ENCODE assay signal across 10 cellular contexts in the genomic region with DNA sequence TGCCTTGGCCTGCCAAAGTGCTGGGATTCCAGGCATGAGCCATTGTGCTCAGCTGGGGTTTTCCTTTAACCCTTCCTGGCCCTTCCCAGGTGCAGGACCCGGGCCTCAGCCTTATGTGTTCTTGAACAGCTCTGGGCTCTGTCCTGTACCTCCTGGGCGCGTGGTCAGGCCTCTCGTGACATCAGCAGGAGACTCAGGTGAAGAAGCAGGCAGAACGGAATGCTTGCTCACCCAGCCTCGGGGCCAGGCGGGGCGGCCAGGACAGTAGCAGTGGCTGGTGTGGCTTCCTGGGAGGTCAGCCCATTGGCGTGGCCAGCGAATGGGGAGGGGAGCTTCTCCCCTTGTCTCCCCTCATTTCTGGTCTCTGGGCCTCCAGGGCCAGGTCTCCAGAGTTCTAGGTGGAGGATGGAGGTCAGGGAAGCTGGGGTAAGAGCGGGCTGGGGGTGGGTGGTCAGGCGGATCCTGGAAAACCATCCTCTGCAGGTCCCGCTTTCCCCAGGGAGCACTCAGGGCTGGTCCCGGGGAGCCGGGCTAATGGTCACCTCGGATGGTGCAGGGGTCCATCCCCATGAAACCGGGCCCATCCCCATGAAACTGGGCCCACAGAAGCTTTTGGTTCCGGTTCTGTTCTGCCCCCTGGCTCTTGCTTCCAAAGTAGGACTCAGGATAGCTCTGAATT.
A peak's percentile ranks its signal among the peaks of the same experiment; 100 is the strongest.
DNase-seq lines count a peak whose midpoint lies in the region; ATAC-seq and TF ChIP-seq lines count a peak whose summit lies in the region.
"Had no signal": no experiment of that assay in that cellular context is flagged by ENCODE, and none has a peak within 500 bp of the region (broad histone marks: within the 10 kb centered on the region; RNA-seq: fewer than 3 reads in every experiment).

No MANE protein-coding gene starts in this region.

- peak overlapping the region in 5 of 8 donors; percentile 52 to 96 (median 85) for H3K27ac Mint-ChIP-seq in CD8-positive, alpha-beta memory T cell

- in situ Hi-C loops in gastrocnemius medialis (cut with MboI; ENCODE audit: low sequenced_read_pairs in 4 of 4) = loop anchor here in 1 of 4 donors (10.0 kb wide), 2 partner anchors 73 to 97 kb away; no protein-coding TSS in a partner anchor

- no peak for DNase-seq in CD8-positive, alpha-beta memory T cell
- DNase-seq in RWPE2 (ENCODE audit: low spot score) (peak; percentile 90), foreskin keratinocyte (peak; percentile 63 to 84), gastrocnemius medialis (peak; percentile 68 to 69), lower lobe of right lung (no peak), COLO668 (lab: John Stamatoyannopoulos, UW; ENCODE audit: unreplicated experiment) (no peak), substantia nigra (lab: John Stamatoyannopoulos, UW) (no peak), H7 (no peak)
- DNase-seq: activated effector memory CD4-positive, alpha-beta T cell treated with anti-CD3 and anti-CD28 coated beads, Interleukin-2, amount 50 U/mL, for 16 hours; NCI-H446 treated with DMSO at 0.1 percent for 48 hours had no signal

- H3K36me3 ChIP-seq in CD8-positive, alpha-beta memory T cell (ENCODE audit: insufficient read depth, low read length) = peaks cover under 1% of the 10 kb centered on the region
- H3K36me3 ChIP-seq in RWPE2 (ENCODE audit: low read depth) = peaks cover 18% of the 10 kb centered on the region
- no peaks in the 10 kb centered on the region for H3K36me3 ChIP-seq in gastrocnemius medialis
- peaks cover 7% of the 10 kb centered on the region for H3K36me3 ChIP-seq in lower lobe of right lung
- H3K36me3 ChIP-seq in H7 (replicated peaks; ENCODE audit: control insufficient read depth, insufficient read depth, low read length) = no peaks in the 10 kb centered on the region

- H3K4me3 ChIP-seq in CD8-positive, alpha-beta memory T cell (ENCODE audit: low read length) = no peak overlapping the region
- H3K4me3 ChIP-seq in RWPE2 (ENCODE audit: severe bottlenecking) (no peak overlapping the region), gastrocnemius medialis (no peak overlapping the region), lower lobe of right lung (no peak overlapping the region), H7 (ENCODE audit: insufficient read depth, low read depth, low read length) (no peak overlapping the region)

- H3K9me3 ChIP-seq in CD8-positive, alpha-beta memory T cell (ENCODE audit: low read length) = no peaks in the 10 kb centered on the region
- H3K9me3 ChIP-seq in RWPE2 (ENCODE audit: severe bottlenecking) = no peaks in the 10 kb centered on the region
- H3K9me3 ChIP-seq in gastrocnemius medialis = no peaks in the 10 kb centered on the region
- no peaks in the 10 kb centered on the region for H3K9me3 ChIP-seq in lower lobe of right lung

- intact Hi-C loops in gastrocnemius medialis (cut with DNase I; ENCODE audit: low total_unique reads) (loop anchor here (2.0 to 5.0 kb wide), 2 partner anchors 49 to 135 kb away; no protein-coding TSS in a partner anchor), lower lobe of right lung (cut with DNase I) (no loop called here)

- no peak overlapping the region for H3K27ac ChIP-seq in CD8-positive, alpha-beta memory T cell (ENCODE audit: low read depth, low read length)
- H3K27ac ChIP-seq in RWPE2 (ENCODE audit: poor library complexity, severe bottlenecking) (peak overlapping the region; percentile 95), foreskin keratinocyte (peak overlapping the region; percentile 53), gastrocnemius medialis (peak overlapping the region; percentile 85 to 92 (median 86)), lower lobe of right lung (no peak overlapping the region), substantia nigra (ENCODE audit: low read depth, low read length, poor library complexity, severe bottlenecking) (no peak overlapping the region)

- ATAC-seq in RWPE2 (ENCODE audit: low read depth) = peak; percentile 49
- peak; percentile 34 for ATAC-seq in foreskin keratinocyte
- ATAC-seq in gastrocnemius medialis = peak in 1 of 2 donors; percentile 7
- ATAC-seq in lower lobe of right lung = no peak

- peaks cover 62% of the 10 kb centered on the region for H3K4me1 ChIP-seq in CD8-positive, alpha-beta memory T cell (ENCODE audit: insufficient read depth, low read length)
- peaks cover 84% of the 10 kb centered on the region for H3K4me1 ChIP-seq in RWPE2 (ENCODE audit: insufficient read depth, poor library complexity, severe bottlenecking)
- H3K4me1 ChIP-seq in foreskin keratinocyte = peaks cover 43% of the 10 kb centered on the region
- peaks cover 73 to 77% of the 10 kb centered on the region in 2 donors for H3K4me1 ChIP-seq in gastrocnemius medialis
- H3K4me1 ChIP-seq in lower lobe of right lung = peaks cover 90% of the 10 kb centered on the region

- CTCF ChIA-PET in CD8-positive, alpha-beta memory T cell (lab: Charles Lee) = interaction anchor here (1.0 to 5.1 kb wide), 8 partner anchors 8 to 91 kb away, joined by 3 to 34 read pairs (median 4); no protein-coding TSS in a partner anchor

- H3K36me3 Mint-ChIP-seq in CD8-positive, alpha-beta memory T cell = peaks cover 0 to 23% (median 0%) of the 10 kb centered on the region in 3 donors

- H3K4me1 Mint-ChIP-seq in CD8-positive, alpha-beta memory T cell = peaks cover 45 to 86% (median 57%) of the 10 kb centered on the region in 3 donors

- H3K27me3 Mint-ChIP-seq in CD8-positive, alpha-beta memory T cell = no peaks in the 10 kb centered on the region

- H3K27me3 ChIP-seq in CD8-positive, alpha-beta memory T cell (ENCODE audit: insufficient read depth, low read length, poor library complexity, severe bottlenecking) = no peaks in the 10 kb centered on the region
- H3K27me3 ChIP-seq in RWPE2 (ENCODE audit: insufficient read depth, poor library complexity, severe bottlenecking) (no peaks in the 10 kb centered on the region), foreskin keratinocyte (no peaks in the 10 kb centered on the region), gastrocnemius medialis (no peaks in the 10 kb centered on the region), lower lobe of right lung (ENCODE audit: low read depth) (no peaks in the 10 kb centered on the region), H7 (ENCODE audit: control insufficient read depth, insufficient read depth, low read length) (no peaks in the 10 kb centered on the region)

- POLR2A ChIA-PET in CD8-positive, alpha-beta memory T cell (lab: Charles Lee) = interaction anchor here (0.7 to 2.1 kb wide), 3 partner anchors 22 to 41 kb away, joined by 3 to 7 read pairs (median 6); no protein-coding TSS in a partner anchor

- H3K4me3 Mint-ChIP-seq in CD8-positive, alpha-beta memory T cell = peak overlapping the region in 1 of 7 donors; percentile 48

- peak in 1 of 2 donors; percentile 33 for TF ChIP-seq POLR2A in gastrocnemius medialis (IDR thresholded peaks at IDR 0.05)

- no peaks in the 10 kb centered on the region for H3K9me3 Mint-ChIP-seq in CD8-positive, alpha-beta memory T cell

- TF ChIP-seq CTCF in RWPE2 (IDR thresholded peaks at IDR 0.05; ENCODE audit: poor library complexity, severe bottlenecking) (no peak), foreskin keratinocyte (conservative IDR thresholded peaks at IDR 0.05) (no peak), gastrocnemius medialis (IDR thresholded peaks at IDR 0.05 in 4 of 5, conservative IDR thresholded peaks at IDR 0.05 in 1 of 5) (no peak), lower lobe of right lung (IDR thresholded peaks at IDR 0.05) (no peak)

Comparison
In these comparisons a context has a peak if more than half of its experiments do, and no peak if none do; other contexts are left out.
1. DNase-seq: peak in RWPE2 (single experiment), foreskin keratinocyte (2 of 2) and gastrocnemius medialis (2 of 2); none in CD8-positive, alpha-beta memory T cell (0 of 5), lower lobe of right lung (single experiment), COLO668 (single experiment), substantia nigra (0 of 49) and H7 (single experiment).
2. H3K27ac ChIP-seq: peak in RWPE2 (single experiment), foreskin keratinocyte (single experiment) and gastrocnemius medialis (4 of 4); none in CD8-positive, alpha-beta memory T cell (single experiment), lower lobe of right lung (single experiment) and substantia nigra (single experiment).
3. ATAC-seq: peak in RWPE2 (single experiment) and foreskin keratinocyte (single experiment); none in lower lobe of right lung (0 of 2).